23 cellular contexts compared by ENCODE assay signal in genomic region chr20:32946629-32947028, GRCh38. TPM values are rescaled to one million over a fixed set of nuclear protein-coding genes. Genes with fewer than 3 reads are reported as not detected.
"Had no signal": no experiment of that assay in that cellular context is flagged by ENCODE, and none has a peak within 500 bp of the region (broad histone marks: within the 10 kb centered on the region; RNA-seq: fewer than 3 reads in every experiment).

No MANE protein-coding gene starts in this region.

- H3K4me3 Mint-ChIP-seq: stimulated activated memory B cell treated with anti-CD40 and anti-IgM and Interleukin-4, amounts not matched to agents 10 μg/mL and 1 μg/mL and 100 μg/mL, for 72 hours; type B pancreatic cell had no signal

- H3K27ac Mint-ChIP-seq: stimulated activated memory B cell treated with anti-CD40 and anti-IgM and Interleukin-4, amounts not matched to agents 10 μg/mL and 1 μg/mL and 100 μg/mL, for 72 hours; type B pancreatic cell had no signal

- H3K27me3 ChIP-seq: sigmoid colon, testis had no signal

- DNase-seq: activated effector memory CD4-positive, alpha-beta T cell treated with anti-CD3 and anti-CD28 coated beads, Interleukin-2, amount 50 U/mL, for 16 hours; activated T-cell treated with anti-CD3 and anti-CD28 coated beads for 4 hours; cerebellar nuclear complex; cortex of kidney; heart left ventricle; left lung; mammary epithelial cell; midbrain; occipital lobe; posterior cingulate gyrus; sigmoid colon; stimulated activated CD4-positive, alpha-beta T cell treated with anti-CD3 and anti-CD28 coated beads, Interleukin-4, amount 100 ng/mL, for 4 hours; testis had no signal

- H3K36me3 Mint-ChIP-seq: type B pancreatic cell had no signal

- H3K4me1 ChIP-seq: esophagus muscularis mucosa, gastroesophageal sphincter, heart left ventricle, left lung, sigmoid colon, testis had no signal

- ATAC-seq: gastroesophageal sphincter; heart left ventricle; left lung; stimulated activated memory B cell treated with anti-CD40 and anti-IgM and Interleukin-4, amounts not matched to agents 10 μg/mL and 1 μg/mL and 100 μg/mL, for 72 hours had no signal

- H3K36me3 ChIP-seq: esophagus muscularis mucosa, gastroesophageal sphincter, heart left ventricle, left lung, sigmoid colon had no signal

- H3K9me3 ChIP-seq: sigmoid colon, testis had no signal

- H3K4me3 ChIP-seq: esophagus muscularis mucosa, gastroesophageal sphincter, heart left ventricle, left lung, sigmoid colon, testis had no signal

- H3K27ac ChIP-seq: esophagus muscularis mucosa, gastroesophageal sphincter, heart left ventricle, left lung, sigmoid colon, testis had no signal

RNA-seq across cellular contexts. Expression of gene SUN5, which starts 57.6 kb away (rescaled TPM):
- total RNA-seq: activated CD8-positive, alpha-beta memory T cell treated with anti-CD3 and anti-CD28 coated beads for 36 hours; bronchial epithelial cell; endothelial cell of umbilical vein; esophagus muscularis mucosa; gastroesophageal sphincter; heart left ventricle; kidney epithelial cell; left lung; mammary epithelial cell; occipital lobe; renal cortical epithelial cell; sigmoid colon; T-helper 2 cell treated with Interferon-gamma antibody and Interleukin-4, amounts not matched to agents 100 ng/mL and 5 ng/mL, for 36 hours had no signal
